2 cellular contexts compared by ENCODE assay signal in the genomic region with DNA sequence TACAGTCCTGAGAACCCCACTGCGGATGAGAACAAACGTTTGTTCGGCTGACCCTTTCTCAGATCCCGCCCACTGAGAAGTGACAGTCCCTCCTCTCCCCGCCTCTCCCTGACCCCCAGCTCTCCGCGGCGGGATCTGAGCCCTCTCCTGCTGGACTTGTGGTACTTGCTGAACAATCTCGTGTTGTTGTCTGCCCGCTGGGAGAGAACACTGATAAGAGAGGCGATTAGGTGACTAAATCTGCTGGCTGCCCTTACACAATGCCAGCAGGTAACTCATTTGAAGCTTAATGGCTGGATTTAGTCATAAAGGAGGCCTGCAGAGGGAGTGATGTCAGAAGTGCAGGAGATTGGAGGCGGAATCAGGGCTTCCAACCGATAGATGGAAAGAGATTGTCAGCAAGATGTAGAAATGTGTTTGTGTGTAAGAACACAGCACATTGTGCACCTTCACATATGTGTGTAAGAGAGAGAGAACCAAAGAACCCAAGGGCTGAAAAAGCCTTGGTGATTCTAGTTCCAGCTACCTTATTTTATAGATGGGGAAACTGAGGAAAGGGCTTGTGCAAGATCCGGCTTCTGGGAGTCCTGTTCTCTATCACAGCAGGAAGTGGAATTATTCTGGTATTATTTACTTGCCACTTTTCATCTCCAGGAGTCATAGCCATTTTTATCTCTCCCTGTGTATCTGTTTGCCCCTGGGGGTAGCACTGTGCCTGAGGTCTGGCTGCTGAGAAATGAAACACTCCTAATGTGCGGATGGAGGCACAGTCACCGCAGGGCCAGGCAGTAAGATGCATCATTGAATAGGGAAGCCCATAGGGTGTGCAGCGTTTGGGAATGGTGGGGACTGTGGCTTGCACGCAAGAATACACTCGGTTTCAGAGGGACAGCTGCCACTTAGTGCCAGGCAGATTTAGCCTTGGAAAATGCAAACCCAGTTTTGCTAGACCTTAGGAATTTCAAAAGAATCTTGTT.
TF ChIP-seq lines count a peak whose summit lies in the region.

No MANE protein-coding gene starts in this region.

TF ChIP-seq in SK-N-SH, 30 proteins besides CTCF, POLR2A, EP300 and RAD21 (continued from another document):
- TF ChIP-seq, protein P1, sequence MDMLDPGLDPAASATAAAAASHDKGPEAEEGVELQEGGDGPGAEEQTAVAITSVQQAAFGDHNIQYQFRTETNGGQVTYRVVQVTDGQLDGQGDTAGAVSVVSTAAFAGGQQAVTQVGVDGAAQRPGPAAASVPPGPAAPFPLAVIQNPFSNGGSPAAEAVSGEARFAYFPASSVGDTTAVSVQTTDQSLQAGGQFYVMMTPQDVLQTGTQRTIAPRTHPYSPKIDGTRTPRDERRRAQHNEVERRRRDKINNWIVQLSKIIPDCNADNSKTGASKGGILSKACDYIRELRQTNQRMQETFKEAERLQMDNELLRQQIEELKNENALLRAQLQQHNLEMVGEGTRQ (IDR thresholded peaks at IDR 0.05; ENCODE audit: borderline replicate concordance, low read depth, low read length), result no peak
- TF ChIP-seq RCOR1 (IDR thresholded peaks at IDR 0.05; ENCODE audit: low read length) (peak; percentile 8; the same call in 1 of the 2 replicates), CHD2 (IDR thresholded peaks at IDR 0.05; ENCODE audit: low read length, partially characterized antibody) (peak; percentile 5), SMC3 (IDR thresholded peaks at IDR 0.05; ENCODE audit: low read depth, low read length) (0 out of 2 replicates have a peak, but pooled peaks have one; percentile 6)

TF ChIP-seq in SK-N-SH treated with all-trans-retinoic acid at 6 μM for 48 hours, 23 proteins besides CTCF, POLR2A, EP300 and RAD21 (continued from another document):
- TF ChIP-seq TSHZ2 (CRISPR knock-in tag; IDR thresholded peaks at IDR 0.05) (no peak), SNAI2 (CRISPR knock-in tag; IDR thresholded peaks at IDR 0.05) (no peak), BACH2 (CRISPR knock-in tag; IDR thresholded peaks at IDR 0.05; ENCODE audit: borderline replicate concordance) (no peak), TOX (CRISPR knock-in tag; IDR thresholded peaks at IDR 0.05; ENCODE audit: borderline replicate concordance) (no peak), CSRNP3 (CRISPR knock-in tag; IDR thresholded peaks at IDR 0.05) (no peak), CSDC2 (CRISPR knock-in tag; IDR thresholded peaks at IDR 0.05) (no peak), ZNF70 (CRISPR knock-in tag; IDR thresholded peaks at IDR 0.05) (no peak), ZFP3 (CRISPR knock-in tag; IDR thresholded peaks at IDR 0.05) (no peak)
